1 cellular context compared by ENCODE assay signal in the genomic region with DNA sequence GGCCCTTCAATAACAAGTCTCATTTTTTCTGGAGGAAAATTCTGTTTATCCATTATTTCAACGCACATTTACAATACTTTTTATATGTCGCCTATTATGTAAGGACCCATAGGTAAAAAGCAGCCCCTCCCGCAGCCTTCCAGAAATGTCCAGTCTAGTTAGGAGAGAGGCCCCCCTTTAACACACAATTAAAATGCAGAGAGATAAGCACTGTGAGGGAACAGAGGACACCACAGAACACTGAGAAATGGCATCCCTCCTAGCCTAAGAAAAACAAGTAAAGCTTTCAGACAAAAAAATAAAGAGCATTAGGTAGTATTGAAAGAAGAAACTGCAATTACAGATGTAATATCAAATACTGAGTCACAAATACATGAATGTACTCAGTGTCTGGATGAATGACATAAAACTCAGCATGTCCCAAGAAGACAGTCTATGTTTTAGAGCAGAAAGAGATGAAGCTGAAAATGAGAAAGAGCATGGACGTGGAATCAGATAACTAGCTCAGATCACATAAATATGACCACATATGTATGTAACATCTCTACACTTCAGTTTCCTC.
TF ChIP-seq lines count a peak whose summit lies in the region.

No MANE protein-coding gene starts in this region.

TF ChIP-seq in WTC11, 78 proteins besides CTCF, POLR2A, EP300 and RAD21 (continued from another document):
- no peak for TF ChIP-seq AR (CRISPR knock-in tag; IDR thresholded peaks at IDR 0.05)
- TF ChIP-seq PRRX2 (CRISPR knock-in tag; IDR thresholded peaks at IDR 0.05) = no peak
- TF ChIP-seq SP1 (CRISPR knock-in tag; conservative IDR thresholded peaks at IDR 0.05) = no peak
- no peak for TF ChIP-seq GTF2I (CRISPR knock-in tag; conservative IDR thresholded peaks at IDR 0.05)
- no peak for TF ChIP-seq ATF1 (CRISPR knock-in tag; IDR thresholded peaks at IDR 0.05)
- TF ChIP-seq TEAD4 (CRISPR knock-in tag; IDR thresholded peaks at IDR 0.05) = no peak
- TF ChIP-seq, protein P1, sequence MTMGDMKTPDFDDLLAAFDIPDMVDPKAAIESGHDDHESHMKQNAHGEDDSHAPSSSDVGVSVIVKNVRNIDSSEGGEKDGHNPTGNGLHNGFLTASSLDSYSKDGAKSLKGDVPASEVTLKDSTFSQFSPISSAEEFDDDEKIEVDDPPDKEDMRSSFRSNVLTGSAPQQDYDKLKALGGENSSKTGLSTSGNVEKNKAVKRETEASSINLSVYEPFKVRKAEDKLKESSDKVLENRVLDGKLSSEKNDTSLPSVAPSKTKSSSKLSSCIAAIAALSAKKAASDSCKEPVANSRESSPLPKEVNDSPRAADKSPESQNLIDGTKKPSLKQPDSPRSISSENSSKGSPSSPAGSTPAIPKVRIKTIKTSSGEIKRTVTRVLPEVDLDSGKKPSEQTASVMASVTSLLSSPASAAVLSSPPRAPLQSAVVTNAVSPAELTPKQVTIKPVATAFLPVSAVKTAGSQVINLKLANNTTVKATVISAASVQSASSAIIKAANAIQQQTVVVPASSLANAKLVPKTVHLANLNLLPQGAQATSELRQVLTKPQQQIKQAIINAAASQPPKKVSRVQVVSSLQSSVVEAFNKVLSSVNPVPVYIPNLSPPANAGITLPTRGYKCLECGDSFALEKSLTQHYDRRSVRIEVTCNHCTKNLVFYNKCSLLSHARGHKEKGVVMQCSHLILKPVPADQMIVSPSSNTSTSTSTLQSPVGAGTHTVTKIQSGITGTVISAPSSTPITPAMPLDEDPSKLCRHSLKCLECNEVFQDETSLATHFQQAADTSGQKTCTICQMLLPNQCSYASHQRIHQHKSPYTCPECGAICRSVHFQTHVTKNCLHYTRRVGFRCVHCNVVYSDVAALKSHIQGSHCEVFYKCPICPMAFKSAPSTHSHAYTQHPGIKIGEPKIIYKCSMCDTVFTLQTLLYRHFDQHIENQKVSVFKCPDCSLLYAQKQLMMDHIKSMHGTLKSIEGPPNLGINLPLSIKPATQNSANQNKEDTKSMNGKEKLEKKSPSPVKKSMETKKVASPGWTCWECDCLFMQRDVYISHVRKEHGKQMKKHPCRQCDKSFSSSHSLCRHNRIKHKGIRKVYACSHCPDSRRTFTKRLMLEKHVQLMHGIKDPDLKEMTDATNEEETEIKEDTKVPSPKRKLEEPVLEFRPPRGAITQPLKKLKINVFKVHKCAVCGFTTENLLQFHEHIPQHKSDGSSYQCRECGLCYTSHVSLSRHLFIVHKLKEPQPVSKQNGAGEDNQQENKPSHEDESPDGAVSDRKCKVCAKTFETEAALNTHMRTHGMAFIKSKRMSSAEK (CRISPR knock-in tag; IDR thresholded peaks at IDR 0.05; ENCODE audit: borderline replicate concordance) = no peak
- TF ChIP-seq, protein P2, sequence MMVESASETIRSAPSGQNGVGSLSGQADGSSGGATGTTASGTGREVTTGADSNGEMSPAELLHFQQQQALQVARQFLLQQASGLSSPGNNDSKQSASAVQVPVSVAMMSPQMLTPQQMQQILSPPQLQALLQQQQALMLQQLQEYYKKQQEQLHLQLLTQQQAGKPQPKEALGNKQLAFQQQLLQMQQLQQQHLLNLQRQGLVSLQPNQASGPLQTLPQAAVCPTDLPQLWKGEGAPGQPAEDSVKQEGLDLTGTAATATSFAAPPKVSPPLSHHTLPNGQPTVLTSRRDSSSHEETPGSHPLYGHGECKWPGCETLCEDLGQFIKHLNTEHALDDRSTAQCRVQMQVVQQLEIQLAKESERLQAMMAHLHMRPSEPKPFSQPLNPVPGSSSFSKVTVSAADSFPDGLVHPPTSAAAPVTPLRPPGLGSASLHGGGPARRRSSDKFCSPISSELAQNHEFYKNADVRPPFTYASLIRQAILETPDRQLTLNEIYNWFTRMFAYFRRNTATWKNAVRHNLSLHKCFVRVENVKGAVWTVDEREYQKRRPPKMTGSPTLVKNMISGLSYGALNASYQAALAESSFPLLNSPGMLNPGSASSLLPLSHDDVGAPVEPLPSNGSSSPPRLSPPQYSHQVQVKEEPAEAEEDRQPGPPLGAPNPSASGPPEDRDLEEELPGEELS (CRISPR knock-in tag; IDR thresholded peaks at IDR 0.05) = no peak
- no peak for TF ChIP-seq OVOL2 (CRISPR knock-in tag; IDR thresholded peaks at IDR 0.05; ENCODE audit: borderline replicate concordance)
- TF ChIP-seq NFYB (CRISPR knock-in tag; conservative IDR thresholded peaks at IDR 0.05; ENCODE audit: low read depth) = no peak
- TF ChIP-seq, protein P3, sequence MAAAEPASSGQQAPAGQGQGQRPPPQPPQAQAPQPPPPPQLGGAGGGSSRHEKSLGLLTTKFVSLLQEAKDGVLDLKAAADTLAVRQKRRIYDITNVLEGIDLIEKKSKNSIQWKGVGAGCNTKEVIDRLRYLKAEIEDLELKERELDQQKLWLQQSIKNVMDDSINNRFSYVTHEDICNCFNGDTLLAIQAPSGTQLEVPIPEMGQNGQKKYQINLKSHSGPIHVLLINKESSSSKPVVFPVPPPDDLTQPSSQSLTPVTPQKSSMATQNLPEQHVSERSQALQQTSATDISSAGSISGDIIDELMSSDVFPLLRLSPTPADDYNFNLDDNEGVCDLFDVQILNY (CRISPR knock-in tag; IDR thresholded peaks at IDR 0.05) = no peak
- no peak for TF ChIP-seq GRHL2 (CRISPR knock-in tag; IDR thresholded peaks at IDR 0.05; ENCODE audit: insufficient replicate concordance, severe bottlenecking)
- TF ChIP-seq MAX (CRISPR knock-in tag; IDR thresholded peaks at IDR 0.05) = no peak
- TF ChIP-seq IRF2 (CRISPR knock-in tag; IDR thresholded peaks at IDR 0.05; ENCODE audit: borderline replicate concordance, low read depth) = no peak
- no peak for TF ChIP-seq JUN (CRISPR knock-in tag; IDR thresholded peaks at IDR 0.05)
- TF ChIP-seq ZSCAN18 (CRISPR knock-in tag; IDR thresholded peaks at IDR 0.05) = no peak
- TF ChIP-seq, protein P4, sequence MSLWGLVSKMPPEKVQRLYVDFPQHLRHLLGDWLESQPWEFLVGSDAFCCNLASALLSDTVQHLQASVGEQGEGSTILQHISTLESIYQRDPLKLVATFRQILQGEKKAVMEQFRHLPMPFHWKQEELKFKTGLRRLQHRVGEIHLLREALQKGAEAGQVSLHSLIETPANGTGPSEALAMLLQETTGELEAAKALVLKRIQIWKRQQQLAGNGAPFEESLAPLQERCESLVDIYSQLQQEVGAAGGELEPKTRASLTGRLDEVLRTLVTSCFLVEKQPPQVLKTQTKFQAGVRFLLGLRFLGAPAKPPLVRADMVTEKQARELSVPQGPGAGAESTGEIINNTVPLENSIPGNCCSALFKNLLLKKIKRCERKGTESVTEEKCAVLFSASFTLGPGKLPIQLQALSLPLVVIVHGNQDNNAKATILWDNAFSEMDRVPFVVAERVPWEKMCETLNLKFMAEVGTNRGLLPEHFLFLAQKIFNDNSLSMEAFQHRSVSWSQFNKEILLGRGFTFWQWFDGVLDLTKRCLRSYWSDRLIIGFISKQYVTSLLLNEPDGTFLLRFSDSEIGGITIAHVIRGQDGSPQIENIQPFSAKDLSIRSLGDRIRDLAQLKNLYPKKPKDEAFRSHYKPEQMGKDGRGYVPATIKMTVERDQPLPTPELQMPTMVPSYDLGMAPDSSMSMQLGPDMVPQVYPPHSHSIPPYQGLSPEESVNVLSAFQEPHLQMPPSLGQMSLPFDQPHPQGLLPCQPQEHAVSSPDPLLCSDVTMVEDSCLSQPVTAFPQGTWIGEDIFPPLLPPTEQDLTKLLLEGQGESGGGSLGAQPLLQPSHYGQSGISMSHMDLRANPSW (CRISPR knock-in tag; conservative IDR thresholded peaks at IDR 0.05; ENCODE audit: low read depth) = no peak
TF ChIP-seq in WTC11: peak in this region for 0.
